In the genomic region with DNA sequence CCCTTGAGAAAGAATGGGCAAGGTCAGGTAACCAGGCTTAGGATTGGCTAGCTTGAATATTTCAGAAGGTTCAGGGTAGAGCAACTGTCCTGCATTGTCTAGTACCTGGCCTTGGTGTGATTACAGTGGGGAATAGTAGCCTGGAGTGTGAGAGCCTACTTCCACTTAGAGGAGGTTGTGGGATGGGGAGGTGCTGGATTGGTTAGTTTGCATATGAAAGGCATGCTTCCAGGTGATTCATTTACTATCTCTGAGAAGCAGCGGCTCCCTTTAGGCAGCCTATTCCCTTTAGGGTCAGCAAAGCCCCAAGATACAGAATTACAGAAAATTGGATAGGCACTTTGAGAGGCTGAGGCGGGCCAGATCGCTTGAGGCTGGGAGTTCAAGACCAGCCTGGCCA, we compare ENCODE assay signal across 23 cellular contexts. TPM values are rescaled to one million over a fixed set of nuclear protein-coding genes. Genes with fewer than 3 reads are reported as not detected.
"Had no signal": no experiment of that assay in that cellular context is flagged by ENCODE, and none has a peak within 500 bp of the region (broad histone marks: within the 10 kb centered on the region; RNA-seq: fewer than 3 reads in every experiment).

No MANE protein-coding gene starts in this region.

- DNase-seq: activated CD4-positive, alpha-beta T cell treated with anti-CD3 and anti-CD28 coated beads, Interleukin-2, amount 50 U/mL, for 1 hour; activated CD8-positive, alpha-beta memory T cell treated with anti-CD3 and anti-CD28 coated beads for 24 hours; activated gamma-delta T cell treated with Interleukin-2 at 50 U/mL for 16 hours; amniotic stem cell; central memory CD4-positive, alpha-beta T cell; cortex of kidney; effector CD8-positive, alpha-beta T cell; gastrocnemius medialis; heart left ventricle; mucosa of descending colon; naive thymus-derived CD4-positive, alpha-beta T cell; ovary; right lobe of liver; trophoblast cell had no signal

- H3K9me3 ChIP-seq: gastrocnemius medialis, heart left ventricle, mucosa of descending colon, ovary, right lobe of liver, suprapubic skin had no signal

- H3K36me3 ChIP-seq: gastrocnemius medialis, heart left ventricle, ovary, right lobe of liver, suprapubic skin had no signal

- H3K4me3 ChIP-seq: gastrocnemius medialis, heart left ventricle, mucosa of descending colon, ovary, right lobe of liver, smooth muscle cell, suprapubic skin had no signal

- ATAC-seq: gastrocnemius medialis; heart left ventricle; left lobe of liver; mucosa of descending colon; naive thymus-derived CD4-positive, alpha-beta T cell; right lobe of liver had no signal

- H3K4me2 ChIP-seq: smooth muscle cell had no signal

- H3K9me3 Mint-ChIP-seq: naive thymus-derived CD4-positive, alpha-beta T cell; stimulated activated naive CD8-positive, alpha-beta T cell treated with anti-CD3 and anti-CD28 coated beads, Interleukin-15, Interleukin-2, amounts not matched to agents 100 ng/mL and 50 ng/mL, for 24 hours had no signal

- H3K27me3 ChIP-seq: gastrocnemius medialis, ovary, right lobe of liver had no signal

- H3K4me1 ChIP-seq: gastrocnemius medialis, heart left ventricle, suprapubic skin had no signal

- H3K27ac Mint-ChIP-seq: activated naive CD8-positive, alpha-beta T cell; naive thymus-derived CD4-positive, alpha-beta T cell; stimulated activated naive CD8-positive, alpha-beta T cell treated with anti-CD3 and anti-CD28 coated beads, Interleukin-15, Interleukin-2, amounts not matched to agents 100 ng/mL and 50 ng/mL, for 24 hours had no signal

- H3K4me3 Mint-ChIP-seq: activated naive CD8-positive, alpha-beta T cell; naive thymus-derived CD4-positive, alpha-beta T cell; stimulated activated naive CD8-positive, alpha-beta T cell treated with anti-CD3 and anti-CD28 coated beads, Interleukin-15, Interleukin-2, amounts not matched to agents 100 ng/mL and 50 ng/mL, for 24 hours had no signal

- H3K27ac ChIP-seq: gastrocnemius medialis, heart left ventricle, ovary, right lobe of liver, suprapubic skin had no signal

- H3K36me3 Mint-ChIP-seq: activated naive CD8-positive, alpha-beta T cell had no signal

RNA-seq across cellular contexts. Expression of a gene that starts 25.0 kb away (rescaled TPM):
- total RNA-seq: fibroblast of lung; gastrocnemius medialis; lung microvascular endothelial cell; naive thymus-derived CD4-positive, alpha-beta T cell; pulmonary artery endothelial cell; smooth muscle cell had no signal
- polyA plus RNA-seq: fibroblast of lung; keratinocyte; naive thymus-derived CD4-positive, alpha-beta T cell; smooth muscle cell had no signal
